ENCODE assay signal across 15 cellular contexts in the genomic region with DNA sequence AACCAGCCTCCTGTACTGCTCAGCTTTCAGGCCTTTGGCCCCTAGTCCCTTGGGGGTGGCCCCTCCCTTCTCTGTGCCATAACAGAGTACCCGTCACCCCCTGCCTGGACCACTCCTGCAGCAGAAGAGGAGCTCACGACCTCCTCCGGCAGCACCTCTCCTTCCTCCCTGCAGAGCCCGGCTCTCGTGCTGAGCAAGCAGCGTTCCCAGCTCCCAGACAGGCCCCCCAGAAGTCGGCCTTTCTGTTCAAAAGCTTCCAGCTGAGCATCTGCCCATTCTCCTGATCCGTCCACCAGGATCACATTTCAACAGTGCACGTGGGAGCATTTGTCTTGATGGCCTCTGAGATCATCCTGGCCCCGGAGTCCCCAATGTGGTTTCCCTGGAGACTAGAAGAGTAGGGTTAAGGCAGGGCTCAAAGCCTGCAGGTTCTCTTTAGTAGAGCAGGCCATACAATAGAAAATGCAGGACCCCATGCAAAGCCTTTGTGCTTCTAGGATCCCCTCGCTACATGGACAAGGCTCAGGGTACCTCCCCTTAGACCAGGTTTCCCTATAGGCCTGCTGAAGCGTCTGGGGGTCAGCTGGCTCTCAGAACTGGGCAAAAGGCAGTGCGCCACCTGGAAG. TPM values are rescaled to one million over a fixed set of nuclear protein-coding genes. Genes with fewer than 3 reads are reported as not detected.
DNase-seq lines count a peak whose midpoint lies in the region; ATAC-seq and TF ChIP-seq lines count a peak whose summit lies in the region.
"Had no signal": no experiment of that assay in that cellular context is flagged by ENCODE, and none has a peak within 500 bp of the region (broad histone marks: within the 10 kb centered on the region; RNA-seq: fewer than 3 reads in every experiment).

No MANE protein-coding gene starts in this region.

- H2BK15ac ChIP-seq in neuronal stem cell (ENCODE audit: low read length) = no peak overlapping the region

- no peak overlapping the region for H4K91ac ChIP-seq in neuronal stem cell (ENCODE audit: low read depth, low read length, poor library complexity)

- no peaks in the 10 kb centered on the region for H3K9me3 Mint-ChIP-seq in activated naive CD4-positive, alpha-beta T cell treated with anti-CD3 and anti-CD28 coated beads, Interleukin-2, amount 50 U/mL, for 24 hours
- no peaks in the 10 kb centered on the region for H3K9me3 Mint-ChIP-seq in GM23338
- H3K9me3 Mint-ChIP-seq: CD14-positive monocyte had no signal

- H3K9me2 ChIP-seq in GM23338 (ENCODE audit: insufficient read depth) = no peaks in the 10 kb centered on the region

- no peaks in the 10 kb centered on the region for H3F3A ChIP-seq in GM23338 (replicated peaks; ENCODE audit: low read depth)

- no peak for TF ChIP-seq CTCF in GM23338 (conservative IDR thresholded peaks at IDR 0.05; ENCODE audit: low read depth in 2 of 2)

- H3K14ac ChIP-seq in neuronal stem cell (ENCODE audit: low read length) = no peak overlapping the region

- H2BK120ac ChIP-seq in neuronal stem cell (ENCODE audit: low read depth, low read length) = no peak overlapping the region

- H4K8ac ChIP-seq in neuronal stem cell (ENCODE audit: low read depth, low read length) = no peak overlapping the region

- H3K27ac Mint-ChIP-seq in activated naive CD4-positive, alpha-beta T cell treated with anti-CD3 and anti-CD28 coated beads, Interleukin-2, amount 50 U/mL, for 24 hours = peak overlapping the region; percentile 9
- no peak overlapping the region for H3K27ac Mint-ChIP-seq in GM23338
- H3K27ac Mint-ChIP-seq: CD14-positive monocyte had no signal

- H3K27me3 ChIP-seq in GM23338 (ENCODE audit: insufficient read depth) = no peaks in the 10 kb centered on the region
- no peaks in the 10 kb centered on the region for H3K27me3 ChIP-seq in ectodermal cell (ENCODE audit: control insufficient read depth, insufficient read depth, low read length, poor library complexity, severe bottlenecking)
- H3K27me3 ChIP-seq in neuronal stem cell (ENCODE audit: control insufficient read depth in 3 of 3, insufficient read depth in 3 of 3, low read depth in 1 of 3, low read length in 3 of 3) = no peaks in the 10 kb centered on the region

- H3K4me3 ChIP-seq in GM23338 = no peak overlapping the region
- no peak overlapping the region for H3K4me3 ChIP-seq in ectodermal cell (ENCODE audit: insufficient read depth, low read depth, low read length)
- no peak overlapping the region for H3K4me3 ChIP-seq in neuronal stem cell (ENCODE audit: low read length in 2 of 2)
- H3K4me3 ChIP-seq: HAP-1 had no signal

- DNase-seq in activated naive CD4-positive, alpha-beta T cell treated with anti-CD3 and anti-CD28 coated beads, Interleukin-2, amount 50 U/mL, for 16 hours = no peak
- DNase-seq in GM23338 (ENCODE audit: low spot score) (peak; percentile 24), neuronal stem cell (ENCODE audit: low spot score) (peak; percentile 33), amygdala (lab: John Stamatoyannopoulos, UW) (no peak), NCI-H345 (lab: John Stamatoyannopoulos, UW) (no peak)
- DNase-seq: NCI-H2081, NCI-H524 treated with DMSO at 0.1 percent for 48 hours had no signal

- H3K4ac ChIP-seq in neuronal stem cell (ENCODE audit: low read length) = no peak overlapping the region

- no peak overlapping the region for H3K9ac ChIP-seq in neuronal stem cell (ENCODE audit: low read depth, low read length, poor library complexity)

- no peaks in the 10 kb centered on the region for H3K4me1 Mint-ChIP-seq in activated naive CD4-positive, alpha-beta T cell treated with anti-CD3 and anti-CD28 coated beads, Interleukin-2, amount 50 U/mL, for 24 hours
- peaks cover 8% of the 10 kb centered on the region; the same call in 2 of the 3 replicates for H3K4me1 Mint-ChIP-seq in GM23338

- WGBS in ectodermal cell, 2 experiments = 26 to 31% methylated on average over 13 of the region's 13 CpGs
- WGBS in neuronal stem cell (ENCODE audit: extremely low coverage in 2 of 2, insufficient read length in 2 of 2, insufficient replicate concordance in 1 of 2), 2 donors = no CpG with 5 or more reads among the region's 13 CpGs

- H3K79me1 ChIP-seq in neuronal stem cell (ENCODE audit: low read depth, low read length) = no peaks in the 10 kb centered on the region

- H3K36me3 Mint-ChIP-seq in activated naive CD4-positive, alpha-beta T cell treated with anti-CD3 and anti-CD28 coated beads, Interleukin-2, amount 50 U/mL, for 24 hours = peaks cover 3% of the 10 kb centered on the region
- H3K36me3 Mint-ChIP-seq in GM23338 (ENCODE audit: low read depth) = no peaks in the 10 kb centered on the region; the same call in 2 of the 3 replicates
- H3K36me3 Mint-ChIP-seq: CD14-positive monocyte had no signal

- no peak overlapping the region for H3K27ac ChIP-seq in GM23338 (ENCODE audit: low read depth)
- peak overlapping the region; percentile 56 for H3K27ac ChIP-seq in ectodermal cell (ENCODE audit: insufficient read depth, low read depth, low read length, poor library complexity, severe bottlenecking)
- H3K27ac ChIP-seq in neuronal stem cell (replicated peaks; ENCODE audit: low read length) = no peak overlapping the region
- H3K27ac ChIP-seq: HL-60 had no signal

- H2BK5ac ChIP-seq in neuronal stem cell (ENCODE audit: low read length) = no peak overlapping the region

- ATAC-seq in GM23338 (peak; percentile 81), GM21723 (IDR thresholded peaks at IDR 0.05; ENCODE audit: unreplicated experiment) (no peak)

- H3K36me3 ChIP-seq in GM23338 (ENCODE audit: insufficient read depth) (no peaks in the 10 kb centered on the region), ectodermal cell (ENCODE audit: control insufficient read depth, insufficient read depth, low read length) (no peaks in the 10 kb centered on the region), neuronal stem cell (replicated peaks in 1 of 2; ENCODE audit: control insufficient read depth in 2 of 2, insufficient read depth in 2 of 2, low read length in 2 of 2) (peaks cover 3 to 36% of the 10 kb centered on the region in 2 donors)

- H3K9me3 ChIP-seq in ectodermal cell (ENCODE audit: control insufficient read depth, low read length) (no peaks in the 10 kb centered on the region), neuronal stem cell (replicated peaks in 1 of 2; ENCODE audit: control insufficient read depth in 2 of 2, insufficient read depth in 1 of 2, low read depth in 1 of 2, low read length in 2 of 2) (no peaks in the 10 kb centered on the region)
- H3K9me3 ChIP-seq: HAP-1 had no signal

- H3K4me2 ChIP-seq in GM23338 (no peak overlapping the region), neuronal stem cell (ENCODE audit: insufficient read depth, low read length, poor library complexity, severe bottlenecking) (no peak overlapping the region)

- H3K18ac ChIP-seq in neuronal stem cell (ENCODE audit: low read length) = peak overlapping the region; percentile 3

- H2AK5ac ChIP-seq in neuronal stem cell (ENCODE audit: low read depth, low read length) = no peak overlapping the region

- no peak overlapping the region for H2BK12ac ChIP-seq in neuronal stem cell (ENCODE audit: low read length)

- no peak overlapping the region for H2AFZ ChIP-seq in GM23338
- no peak overlapping the region for H2AFZ ChIP-seq in neuronal stem cell (ENCODE audit: low read length)

- no peaks in the 10 kb centered on the region for H3K4me1 ChIP-seq in GM23338 (ENCODE audit: insufficient read depth)
- peaks cover 12% of the 10 kb centered on the region for H3K4me1 ChIP-seq in ectodermal cell (ENCODE audit: control insufficient read depth, insufficient read depth, low read length)
- peaks cover 9 to 10% of the 10 kb centered on the region in 2 donors for H3K4me1 ChIP-seq in neuronal stem cell (ENCODE audit: control insufficient read depth in 2 of 2, insufficient read depth in 1 of 2, low read depth in 1 of 2, low read length in 2 of 2)
- H3K4me1 ChIP-seq: HAP-1 had no signal

- no peaks in the 10 kb centered on the region for H3K27me3 Mint-ChIP-seq in activated naive CD4-positive, alpha-beta T cell treated with anti-CD3 and anti-CD28 coated beads, Interleukin-2, amount 50 U/mL, for 24 hours
- H3K27me3 Mint-ChIP-seq in GM23338 (ENCODE audit: insufficient read depth, low read depth, poor library complexity) = peaks cover 13% of the 10 kb centered on the region

- H3K4me3 Mint-ChIP-seq in activated naive CD4-positive, alpha-beta T cell treated with anti-CD3 and anti-CD28 coated beads, Interleukin-2, amount 50 U/mL, for 24 hours = no peak overlapping the region
- no peak overlapping the region for H3K4me3 Mint-ChIP-seq in GM23338
- H3K4me3 Mint-ChIP-seq: CD14-positive monocyte had no signal

- H3K79me2 ChIP-seq in GM23338 (replicated peaks; ENCODE audit: insufficient read depth) = no peaks in the 10 kb centered on the region

- no peak overlapping the region for H3K23ac ChIP-seq in neuronal stem cell (ENCODE audit: low read depth, low read length, poor library complexity)

- H4K20me1 ChIP-seq in GM23338 (replicated peaks; ENCODE audit: insufficient read depth) = no peaks in the 10 kb centered on the region; the same call in 1 of the 2 replicates

TF ChIP-seq in GM23338, 12 proteins besides CTCF, POLR2A, EP300 and RAD21 (continues in another document):
- no peak for TF ChIP-seq NANOG (IDR thresholded peaks at IDR 0.05; ENCODE audit: borderline replicate concordance)

RNA-seq across cellular contexts. Expression of a gene that starts 35.6 kb away (rescaled TPM):
- total RNA-seq in GM23338 (2014; rRNA removed; shearing (Covaris generic)) = 0.49 and 0.82 TPM in 2 replicates
- polyA plus RNA-seq in GM23338 (2016; fragmentation: Nextera tagmentation; extraction: Ambion mirVana) = 0.11 and 0.28 TPM in 2 replicates
- polyA plus RNA-seq in ectodermal cell (2013, experiment 1 of 4) = not detected
- 0.05 TPM for polyA plus RNA-seq in ectodermal cell (2013, experiment 2 of 4)
- not detected for polyA plus RNA-seq in ectodermal cell (2013, experiment 3 of 4)
- 0.04 TPM for polyA plus RNA-seq in ectodermal cell (2013, experiment 4 of 4)
- polyA plus RNA-seq in neuronal stem cell (2013, experiment 1 of 2) = 0.10 TPM
- 0.06 TPM for polyA plus RNA-seq in neuronal stem cell (2013, experiment 2 of 2)
- total RNA-seq: SK-MEL-5 had no signal

RNA-seq across cellular contexts. Expression of a gene that starts 40.8 kb away (rescaled TPM):
- 3.8 and 7.8 TPM in 2 replicates for total RNA-seq in GM23338 (2014; rRNA removed; shearing (Covaris generic))
- polyA plus RNA-seq in GM23338 (2016; fragmentation: Nextera tagmentation; extraction: Ambion mirVana) = 10.9 and 11.3 TPM in 2 replicates
- 25.8 TPM for polyA plus RNA-seq in ectodermal cell (2013, experiment 1 of 4)
- 40.4 TPM for polyA plus RNA-seq in ectodermal cell (2013, experiment 2 of 4)
- polyA plus RNA-seq in ectodermal cell (2013, experiment 3 of 4) = 25.9 TPM
- polyA plus RNA-seq in ectodermal cell (2013, experiment 4 of 4) = 34.5 TPM
- polyA plus RNA-seq in neuronal stem cell (2013, experiment 1 of 2) = 16.0 TPM
- polyA plus RNA-seq in neuronal stem cell (2013, experiment 2 of 2) = 15.9 TPM

RNA-seq across cellular contexts. Expression of a gene that starts 46.4 kb away (rescaled TPM):
- not detected in 2 replicates for total RNA-seq in GM23338 (2014; rRNA removed; shearing (Covaris generic))
- polyA plus RNA-seq in GM23338 (2016; fragmentation: Nextera tagmentation; extraction: Ambion mirVana) = not detected in 2 replicates
- not detected for polyA plus RNA-seq in ectodermal cell (2013, experiment 1 of 4)
- polyA plus RNA-seq in ectodermal cell (2013, experiment 2 of 4) = not detected
- not detected for polyA plus RNA-seq in ectodermal cell (2013, experiment 3 of 4)
- not detected for polyA plus RNA-seq in ectodermal cell (2013, experiment 4 of 4)
- not detected for polyA plus RNA-seq in neuronal stem cell (2013, experiment 1 of 2)
- not detected for polyA plus RNA-seq in neuronal stem cell (2013, experiment 2 of 2)
- total RNA-seq: A673, SK-MEL-5 had no signal
- polyA plus RNA-seq: CD14-positive monocyte had no signal

Comparison
In these comparisons a context has a peak if more than half of its experiments do, and no peak if none do; other contexts are left out.
1. DNase-seq: peak in GM23338 (single experiment) and neuronal stem cell (single experiment); none in activated naive CD4-positive, alpha-beta T cell treated with anti-CD3 and anti-CD28 coated beads, Interleukin-2, amount 50 U/mL, for 16 hours (single experiment), amygdala (0 of 56) and NCI-H345 (single experiment).